Comparison of ENCODE assay signal across 24 cellular contexts in genomic region chr19:7844951-7845350, GRCh38. TPM values are rescaled to one million over a fixed set of nuclear protein-coding genes. Genes with fewer than 3 reads are reported as not detected.
DNase-seq lines count a peak whose midpoint lies in the region; ATAC-seq and TF ChIP-seq lines count a peak whose summit lies in the region.
"Had no signal": no experiment of that assay in that cellular context is flagged by ENCODE, and none has a peak within 500 bp of the region (broad histone marks: within the 10 kb centered on the region; RNA-seq: fewer than 3 reads in every experiment).

No MANE protein-coding gene starts in this region.

- H3K36me3 Mint-ChIP-seq in progenitor cell of endocrine pancreas (ENCODE audit: insufficient read depth), result no peaks in the 10 kb centered on the region

- no peak overlapping the region for H3K4me3 Mint-ChIP-seq in progenitor cell of endocrine pancreas (ENCODE audit: low read depth)

- H3K9me2 ChIP-seq in hepatocyte (replicated peaks; ENCODE audit: insufficient read depth), result no peaks in the 10 kb centered on the region

- ATAC-seq in GM21528 (IDR thresholded peaks at IDR 0.05; ENCODE audit: low FRiP score, unreplicated experiment), result no peak
- ATAC-seq: K562 had no signal

- DNase-seq in H7 (peak; percentile 41), hepatocyte (ENCODE audit: low spot score) (peak; percentile 4), substantia nigra (lab: John Stamatoyannopoulos, UW) (no peak), progenitor cell of endocrine pancreas (ENCODE audit: low spot score, unreplicated experiment) (no peak), WERI-Rb-1 (no peak)
- DNase-seq: Calu3, DMS79 treated with DMSO at 0.1 percent for 48 hours, GF-D8, Kasumi-1, NCI-H1092 treated with DMSO at 0.1 percent for 48 hours, NCI-H1436, NCI-H187, NCI-H2081 treated with DMSO at 0.1 percent for 48 hours, NCI-H2171, NCI-H345, NCI-H510A treated with DMSO at 0.1 percent for 48 hours had no signal

- POLR2A ChIA-PET in HEK293 (lab: Yijun Ruan, JAX), result no interaction called here

- H2AFZ ChIP-seq in hepatocyte, result no peak overlapping the region

- H3K4me1 Mint-ChIP-seq in progenitor cell of endocrine pancreas (ENCODE audit: low read depth), result no peaks in the 10 kb centered on the region

- no peaks in the 10 kb centered on the region for H3K36me3 ChIP-seq in H7 (replicated peaks; ENCODE audit: control insufficient read depth, insufficient read depth, low read length)
- no peaks in the 10 kb centered on the region; a peak in 1 of 3 replicates for H3K36me3 ChIP-seq in HEK293 (ENCODE audit: control insufficient read depth in 2 of 2, insufficient read depth in 1 of 2, low read length in 2 of 2)
- no peaks in the 10 kb centered on the region for H3K36me3 ChIP-seq in hepatocyte (replicated peaks; ENCODE audit: insufficient read depth, low read depth)
- H3K36me3 ChIP-seq in WERI-Rb-1, result no peaks in the 10 kb centered on the region
- H3K36me3 ChIP-seq: Peyer's patch, SJSA1 had no signal

- H3K27ac Mint-ChIP-seq in progenitor cell of endocrine pancreas, result no peak overlapping the region

- no peaks in the 10 kb centered on the region for H3K9me3 Mint-ChIP-seq in progenitor cell of endocrine pancreas (ENCODE audit: low read depth)

- TF ChIP-seq CTCF in HEK293 (tag by site-specific recombination; IDR thresholded peaks at IDR 0.05), result no peak
- no peak for TF ChIP-seq CTCF in hepatocyte (IDR thresholded peaks at IDR 0.05; ENCODE audit: poor library complexity)
- no peak for TF ChIP-seq CTCF in progenitor cell of endocrine pancreas (IDR thresholded peaks at IDR 0.05; ENCODE audit: unreplicated experiment)
- no peak for TF ChIP-seq CTCF in WERI-Rb-1 (IDR thresholded peaks at IDR 0.05; ENCODE audit: low read depth, low read length)

- no peaks in the 10 kb centered on the region for H3K27me3 Mint-ChIP-seq in progenitor cell of endocrine pancreas

- H4K20me1 ChIP-seq in hepatocyte (ENCODE audit: insufficient read depth, poor library complexity, severe bottlenecking), result no peaks in the 10 kb centered on the region

- H3K4me2 ChIP-seq in hepatocyte, result no peak overlapping the region

- 77% methylated on average over 10 of the region's 10 CpGs for WGBS in hepatocyte (ENCODE audit: low lambda C conversion rate, missing lambda C conversion rate)

- H3K4me1 ChIP-seq in HEK293 (ENCODE audit: control insufficient read depth, insufficient read depth, low read length) (no peaks in the 10 kb centered on the region), hepatocyte (ENCODE audit: insufficient read depth) (no peaks in the 10 kb centered on the region)
- H3K4me1 ChIP-seq: Peyer's patch, SJSA1 had no signal

- H3K27me3 ChIP-seq in H7 (ENCODE audit: control insufficient read depth, insufficient read depth, low read length), result no peaks in the 10 kb centered on the region
- no peaks in the 10 kb centered on the region for H3K27me3 ChIP-seq in hepatocyte
- no peaks in the 10 kb centered on the region for H3K27me3 ChIP-seq in WERI-Rb-1 (ENCODE audit: insufficient read depth, low read depth, severe bottlenecking)
- H3K27me3 ChIP-seq: Peyer's patch, SJSA1 had no signal

- CTCF ChIA-PET in HEK293 (lab: Yijun Ruan, JAX), result no interaction called here

- no peaks in the 10 kb centered on the region for H3K9me3 ChIP-seq in HEK293 (ENCODE audit: control insufficient read depth, insufficient read depth, low read depth, low read length)
- no peaks in the 10 kb centered on the region for H3K9me3 ChIP-seq in hepatocyte (ENCODE audit: low read depth)
- H3K9me3 ChIP-seq in WERI-Rb-1 (ENCODE audit: severe bottlenecking), result peaks cover 2% of the 10 kb centered on the region
- H3K9me3 ChIP-seq: Peyer's patch had no signal

- no peak overlapping the region for H3K4me3 ChIP-seq in H7 (ENCODE audit: insufficient read depth, low read depth, low read length)
- no peak overlapping the region for H3K4me3 ChIP-seq in HEK293 (ENCODE audit: low read depth, low read length)
- no peak overlapping the region for H3K4me3 ChIP-seq in hepatocyte
- H3K4me3 ChIP-seq in WERI-Rb-1 (ENCODE audit: low read depth, low read length), result no peak overlapping the region
- H3K4me3 ChIP-seq: K562, Peyer's patch, SJSA1 had no signal

- no peaks in the 10 kb centered on the region for H3K79me2 ChIP-seq in hepatocyte

- H3K27ac ChIP-seq in HEK293 (ENCODE audit: extremely low read depth, low read depth, low read length) (no peak overlapping the region), hepatocyte (no peak overlapping the region), substantia nigra (ENCODE audit: low read depth, low read length, poor library complexity, severe bottlenecking) (peak overlapping the region; percentile 80), WERI-Rb-1 (no peak overlapping the region)
- H3K27ac ChIP-seq: Peyer's patch, SJSA1 had no signal

TF ChIP-seq in HEK293, 187 proteins besides CTCF, POLR2A, EP300 and RAD21:
- TF ChIP-seq ZFHX2 (tag by site-specific recombination; conservative IDR thresholded peaks at IDR 0.05) (0 out of 2 replicates have a peak, but pooled peaks have one; percentile 25), SP2 (tag by site-specific recombination; IDR thresholded peaks at IDR 0.05) (no peak), ZNF433 (tag by site-specific recombination; IDR thresholded peaks at IDR 0.05; ENCODE audit: low read depth) (no peak), ZNF391 (tag by site-specific recombination; IDR thresholded peaks at IDR 0.05; ENCODE audit: borderline replicate concordance, low read depth) (no peak), FEZF1 (tag by site-specific recombination; IDR thresholded peaks at IDR 0.05) (no peak), ZSCAN4 (tag by site-specific recombination; IDR thresholded peaks at IDR 0.05) (no peak), ZNF777 (tag by site-specific recombination; IDR thresholded peaks at IDR 0.05; ENCODE audit: borderline replicate concordance) (no peak), ZNF510 (tag by site-specific recombination; IDR thresholded peaks at IDR 0.05; ENCODE audit: insufficient replicate concordance) (no peak), ZNF37A (tag by site-specific recombination; IDR thresholded peaks at IDR 0.05) (no peak)

RNA-seq across cellular contexts. Expression of gene EVI5L, which starts 14.9 kb away (rescaled TPM):
- total RNA-seq in H7 (2014; rRNA removed; shearing (Covaris generic)), result 3.5 and 5.0 TPM in 2 replicates
- total RNA-seq in hepatocyte (10.7 and 12.4 TPM in 2 replicates), progenitor cell of endocrine pancreas (15.2 and 16.2 TPM in 2 replicates)
- 11.5 and 13.1 TPM in 2 replicates for polyA plus RNA-seq in hepatocyte

RNA-seq across cellular contexts. Expression of gene PRR36, which starts 29.2 kb away (rescaled TPM):
- total RNA-seq in H7 (2014; rRNA removed; shearing (Covaris generic)), result 0.14 and 0.22 TPM in 2 replicates
- 0.40 and 1.00 TPM in 2 replicates for total RNA-seq in hepatocyte
- polyA plus RNA-seq in hepatocyte, result 2.5 and 5.4 TPM in 2 replicates
- total RNA-seq in progenitor cell of endocrine pancreas, result 37.4 and 40.4 TPM in 2 replicates
- total RNA-seq: M059J, Peyer's patch, SJSA1 had no signal
- polyA plus RNA-seq: BJ had no signal

RNA-seq across cellular contexts. Expression of gene LRRC8E, which starts 43.4 kb away (rescaled TPM):
- total RNA-seq in H7 (2014; rRNA removed; shearing (Covaris generic)), result 1.6 and 4.0 TPM in 2 replicates
- total RNA-seq in hepatocyte (1.8 and 4.5 TPM in 2 replicates), progenitor cell of endocrine pancreas (3.6 and 3.9 TPM in 2 replicates)
- 3.2 and 3.3 TPM in 2 replicates for polyA plus RNA-seq in hepatocyte
- total RNA-seq: OCI-LY7 had no signal

RNA-seq across cellular contexts. Expression of gene MAP2K7, which starts 58.7 kb away (rescaled TPM):
- 21.1 and 24.3 TPM in 2 replicates for total RNA-seq in H7 (2014; rRNA removed; shearing (Covaris generic))
- 13.6 and 13.8 TPM in 2 replicates for total RNA-seq in hepatocyte
- polyA plus RNA-seq in hepatocyte, result 11.8 and 12.8 TPM in 2 replicates
- 50.7 and 53.5 TPM in 2 replicates for total RNA-seq in progenitor cell of endocrine pancreas

Comparison
In these comparisons a context has a peak if more than half of its experiments do, and no peak if none do; other contexts are left out.
1. DNase-seq: peak in H7 (single experiment) and hepatocyte (single experiment); none in substantia nigra (0 of 49), progenitor cell of endocrine pancreas (single experiment) and WERI-Rb-1 (single experiment).
2. RNA of gene PRR36, which starts 29.2 kb away (total RNA-seq): 37.4 to 40.4 TPM in progenitor cell of endocrine pancreas; 0.40 to 1.00 TPM in hepatocyte and 0.14 to 0.22 TPM in H7; every median in the first group is over 10 times any median in the second.